20 cellular contexts compared by ENCODE assay signal in the genomic region with DNA sequence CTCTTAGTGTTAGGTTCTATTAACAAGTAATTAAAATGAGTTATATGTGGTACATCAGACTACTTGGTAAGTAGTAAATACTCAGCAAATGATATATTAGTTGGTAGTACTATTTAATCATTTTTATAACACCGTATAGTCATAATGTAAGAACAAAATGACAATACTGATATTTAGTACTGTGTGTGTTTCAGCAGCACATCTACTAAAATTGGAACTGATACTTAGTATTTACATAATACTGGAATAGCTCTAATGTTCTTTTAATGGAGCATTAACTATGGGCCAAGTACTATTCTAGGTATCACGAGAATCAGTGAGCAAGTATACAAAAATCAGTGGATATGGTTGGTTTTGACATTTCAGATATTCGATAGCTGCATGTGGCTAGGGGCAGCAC. TPM values are rescaled to one million over a fixed set of nuclear protein-coding genes. Genes with fewer than 3 reads are reported as not detected.
DNase-seq lines count a peak whose midpoint lies in the region; ATAC-seq, FAIRE-seq and TF ChIP-seq lines count a peak whose summit lies in the region.
"Had no signal": no experiment of that assay in that cellular context is flagged by ENCODE, and none has a peak within 500 bp of the region (broad histone marks: within the 10 kb centered on the region; RNA-seq: fewer than 3 reads in every experiment).

No MANE protein-coding gene starts in this region.

- H2BK5ac ChIP-seq in H9 (ENCODE audit: insufficient read length, low read length) = no peak overlapping the region

- no peak overlapping the region for H4K8ac ChIP-seq in H9 (replicated peaks; ENCODE audit: insufficient read length, low read depth, low read length)

- no CpG with 5 or more reads among the region's 3 CpGs for WGBS in H9 (ENCODE audit: extremely low coverage, insufficient read length, low lambda C conversion rate)
- WGBS in thyroid gland, 2 donors = 90 to 93% methylated on average over 3 of the region's 3 CpGs

- H3K4ac ChIP-seq in H9 (ENCODE audit: low read depth, low read length) = no peak overlapping the region

- peaks cover 60% of the 10 kb centered on the region for H3K4me1 Mint-ChIP-seq in activated T-cell treated with anti-CD3 and anti-CD28 coated beads, Interleukin-2, amount 50 U/mL, for 72 hours (ENCODE audit: low read depth)
- H3K4me1 Mint-ChIP-seq in H9 = peaks cover 32 to 37% of the 10 kb centered on the region in 2 experiments
- peaks cover 46% of the 10 kb centered on the region for H3K4me1 Mint-ChIP-seq in activated T-helper 1 cell treated with anti-CD3 and anti-CD28 coated beads, Interleukin-12 subunit alpha, Interleukin-12 subunit beta, Interleukin-2, Interleukin-4 antibody, amounts not matched to agents 30 ng/mL and 10 ng/mL and 1 ng/mL, durations not matched to agents 14 hours and 24 hours and 36 hours (ENCODE audit: low read depth)
- peaks cover 29% of the 10 kb centered on the region for H3K4me1 Mint-ChIP-seq in neural crest cell

- H3K23me2 ChIP-seq in H9 (ENCODE audit: insufficient read length, low read depth, low read length, poor library complexity, severe bottlenecking) = peaks cover 17% of the 10 kb centered on the region

- H3K79me1 ChIP-seq in H9 (ENCODE audit: insufficient read depth, low read depth, low read length, poor library complexity, severe bottlenecking) = peaks cover 5% of the 10 kb centered on the region

- H3K36me3 Mint-ChIP-seq in activated T-cell treated with anti-CD3 and anti-CD28 coated beads, Interleukin-2, amount 50 U/mL, for 72 hours (ENCODE audit: insufficient read depth in 2 of 2) = peaks cover 7 to 35% of the 10 kb centered on the region in 2 donors
- H3K36me3 Mint-ChIP-seq in H9 (ENCODE audit: insufficient read depth in 1 of 3, low read depth in 3 of 3) (peaks cover 44 to 70% (median 63%) of the 10 kb centered on the region in 3 experiments), neural crest cell (ENCODE audit: low read depth) (peaks cover 26% of the 10 kb centered on the region)
- peaks cover 45% of the 10 kb centered on the region for H3K36me3 Mint-ChIP-seq in activated T-helper 1 cell treated with anti-CD3 and anti-CD28 coated beads, Interleukin-12 subunit alpha, Interleukin-12 subunit beta, Interleukin-2, Interleukin-4 antibody, amounts not matched to agents 30 ng/mL and 10 ng/mL and 1 ng/mL, durations not matched to agents 14 hours and 24 hours and 36 hours (ENCODE audit: low read depth)

- no peaks in the 10 kb centered on the region for H4K20me1 ChIP-seq in H9 (ENCODE audit: control insufficient read depth, insufficient read depth, insufficient read length)

- H3K4me3 ChIP-seq in thyroid gland (replicated peaks in 1 of 3) = no peak overlapping the region
- H3K4me3 ChIP-seq in kidney (ENCODE audit: low read length in 2 of 2) = no peak overlapping the region
- H3K4me3 ChIP-seq: hepatocyte, SJCRH30 had no signal

- H3K56ac ChIP-seq in H9 (ENCODE audit: insufficient read length, low read depth, low read length) = no peak overlapping the region

- H2BK120ac ChIP-seq in H9 (ENCODE audit: low read depth, low read length, poor library complexity, severe bottlenecking) = no peak overlapping the region

- H3K14ac ChIP-seq in H9 (ENCODE audit: insufficient read depth, low read length) = no peak overlapping the region

- peak overlapping the region; percentile 97 for H3K27ac Mint-ChIP-seq in activated T-cell treated with anti-CD3 and anti-CD28 coated beads, Interleukin-2, amount 50 U/mL, for 72 hours
- H3K27ac Mint-ChIP-seq in H9 = peak overlapping the region; percentile 68 to 99 (median 83); a peak in 4 of 7 replicates
- H3K27ac Mint-ChIP-seq in activated T-helper 1 cell treated with anti-CD3 and anti-CD28 coated beads, Interleukin-12 subunit alpha, Interleukin-12 subunit beta, Interleukin-2, Interleukin-4 antibody, amounts not matched to agents 30 ng/mL and 10 ng/mL and 1 ng/mL, durations not matched to agents 14 hours and 24 hours and 36 hours = no peak overlapping the region
- H3K27ac Mint-ChIP-seq in neural crest cell (ENCODE audit: unreplicated experiment) = no peak overlapping the region

- H3K9ac ChIP-seq in H9 (ENCODE audit: extremely low read depth, insufficient read length, low read length) (no peak overlapping the region), kidney (ENCODE audit: low read length in 2 of 2) (no peak overlapping the region)

- H3K4me1 ChIP-seq in H9 (ENCODE audit: insufficient read depth, low read length) = peaks cover 15% of the 10 kb centered on the region
- peaks cover 12 to 26% of the 10 kb centered on the region in 2 donors for H3K4me1 ChIP-seq in thyroid gland
- H3K4me1 ChIP-seq in kidney (ENCODE audit: control insufficient read depth in 1 of 2, insufficient read depth in 1 of 2, low read depth in 1 of 2, low read length in 2 of 2) = peaks cover 13 to 18% of the 10 kb centered on the region in 2 donors

- H3K27ac ChIP-seq in H9 (ENCODE audit: insufficient read length, low read depth, low read length) (peak overlapping the region; percentile 43), thyroid gland (no peak overlapping the region), kidney (ENCODE audit: low read depth in 2 of 2, low read length in 2 of 2) (no peak overlapping the region)
- H3K27ac ChIP-seq: hepatocyte, SJCRH30 had no signal

- no peaks in the 10 kb centered on the region for H3K27me3 ChIP-seq in H9 (ENCODE audit: insufficient read depth, low read length)
- no peaks in the 10 kb centered on the region for H3K27me3 ChIP-seq in thyroid gland
- H3K27me3 ChIP-seq: hepatocyte, SJCRH30 had no signal

- no peak for TF ChIP-seq CTCF in H9 (conservative IDR thresholded peaks at IDR 0.05)
- TF ChIP-seq CTCF in neural crest cell (conservative IDR thresholded peaks at IDR 0.05) = no peak
- TF ChIP-seq CTCF in thyroid gland (IDR thresholded peaks at IDR 0.05) = no peak
- TF ChIP-seq CTCF in kidney (IDR thresholded peaks at IDR 0.05; ENCODE audit: borderline replicate concordance, extremely low read depth, insufficient read depth) = no peak

- H3K4me3 Mint-ChIP-seq in activated T-cell treated with anti-CD3 and anti-CD28 coated beads, Interleukin-2, amount 50 U/mL, for 72 hours = peak overlapping the region; percentile 10 to 97
- H3K4me3 Mint-ChIP-seq in H9 = peak overlapping the region in 1 of 2 experiments; percentile 93; a peak in 1 of 5 replicates
- H3K4me3 Mint-ChIP-seq in activated T-helper 1 cell treated with anti-CD3 and anti-CD28 coated beads, Interleukin-12 subunit alpha, Interleukin-12 subunit beta, Interleukin-2, Interleukin-4 antibody, amounts not matched to agents 30 ng/mL and 10 ng/mL and 1 ng/mL, durations not matched to agents 14 hours and 24 hours and 36 hours = peak overlapping the region; percentile 98
- peak overlapping the region; percentile 97 for H3K4me3 Mint-ChIP-seq in neural crest cell

- H2BK15ac ChIP-seq in H9 (ENCODE audit: low read depth, low read length) = no peak overlapping the region

- H3K4me2 ChIP-seq in H9 (ENCODE audit: insufficient read depth, insufficient read length, low read length) = peak overlapping the region; percentile 99

- no peak overlapping the region for H2AFZ ChIP-seq in H9 (ENCODE audit: low read length)
- H2AFZ ChIP-seq: hepatocyte had no signal

- no peak overlapping the region for H3K18ac ChIP-seq in H9 (ENCODE audit: insufficient read length, low read depth, low read length)

- no peak overlapping the region for H2BK12ac ChIP-seq in H9 (ENCODE audit: insufficient read length, low read depth, low read length)

- no peaks in the 10 kb centered on the region for H3K9me3 Mint-ChIP-seq in activated T-cell treated with anti-CD3 and anti-CD28 coated beads, Interleukin-2, amount 50 U/mL, for 72 hours
- H3K9me3 Mint-ChIP-seq in H9 = no peaks in the 10 kb centered on the region; a peak in 1 of 5 replicates
- H3K9me3 Mint-ChIP-seq in activated T-helper 1 cell treated with anti-CD3 and anti-CD28 coated beads, Interleukin-12 subunit alpha, Interleukin-12 subunit beta, Interleukin-2, Interleukin-4 antibody, amounts not matched to agents 30 ng/mL and 10 ng/mL and 1 ng/mL, durations not matched to agents 14 hours and 24 hours and 36 hours = no peaks in the 10 kb centered on the region
- no peaks in the 10 kb centered on the region for H3K9me3 Mint-ChIP-seq in neural crest cell

- H3K23ac ChIP-seq in H9 (ENCODE audit: insufficient read length, low read depth, low read length) = no peak overlapping the region

- H3T11ph ChIP-seq in H9 (ENCODE audit: low read length) = no peak overlapping the region

- no peak for TF ChIP-seq POLR2A in thyroid gland (IDR thresholded peaks at IDR 0.05)

- DNase-seq in activated T-cell treated with anti-CD3 and anti-CD28 coated beads, Interleukin-2, amount 50 U/mL, for 72 hours = no peak
- no peak for DNase-seq in activated T-cell treated with anti-CD3 and anti-CD28 coated beads, Interleukin-2, amount 50 U/mL, for 1 hour
- DNase-seq in H9 = no peak
- DNase-seq in activated T-helper 1 cell treated with anti-CD3 and anti-CD28 coated beads, Interleukin-12 subunit alpha, Interleukin-12 subunit beta, Interleukin-2, Interleukin-4 antibody, amounts not matched to agents 30 ng/mL and 10 ng/mL and 1 ng/mL, durations not matched to agents 14 hours and 24 hours and 36 hours (ENCODE audit: low spot score) = no peak
- DNase-seq in neural crest cell (ENCODE audit: low read depth, low spot score) = no peak
- no peak for DNase-seq in thyroid gland
- DNase-seq in NCI-H1092 (lab: John Stamatoyannopoulos, UW) = no peak
- no peak for DNase-seq in kidney
- DNase-seq: activated CD4-positive, alpha-beta T cell treated with anti-CD3 and anti-CD28 coated beads for 4 hours; anterior cingulate cortex; DND-41; IMR-90; kidney glomerular epithelial cell; NCI-H2081; NCI-H510A treated with DMSO at 0.1 percent for 48 hours; OCI-M1; SJCRH30 had no signal

- no peaks in the 10 kb centered on the region for H3K9me3 ChIP-seq in H9 (ENCODE audit: control insufficient read depth, low read depth, low read length)
- H3K9me3 ChIP-seq in thyroid gland = no peaks in the 10 kb centered on the region
- no peaks in the 10 kb centered on the region for H3K9me3 ChIP-seq in kidney (ENCODE audit: control insufficient read depth in 1 of 2, low read length in 2 of 2)
- H3K9me3 ChIP-seq: SJCRH30 had no signal

- H4K5ac ChIP-seq in H9 (ENCODE audit: insufficient read length, low read depth, low read length) = no peak overlapping the region

- no peak overlapping the region for H2AK5ac ChIP-seq in H9 (ENCODE audit: insufficient read length, low read length)

- H3K36me3 ChIP-seq in thyroid gland (no peaks in the 10 kb centered on the region), kidney (ENCODE audit: control insufficient read depth in 1 of 2, insufficient read depth in 2 of 2, low read length in 2 of 2) (peaks cover 3 to 20% of the 10 kb centered on the region in 2 donors)

- no peak for FAIRE-seq in kidney (lab: Jason Lieb, UNC)

- H3K79me2 ChIP-seq in H9 (ENCODE audit: insufficient read depth, low read length) = peaks cover 9% of the 10 kb centered on the region; the same call in 1 of the 2 replicates

- no peak overlapping the region for H4K91ac ChIP-seq in H9 (ENCODE audit: insufficient read length, low read depth, low read length)

- no peaks in the 10 kb centered on the region for H3K27me3 Mint-ChIP-seq in activated T-cell treated with anti-CD3 and anti-CD28 coated beads, Interleukin-2, amount 50 U/mL, for 72 hours (ENCODE audit: low read depth)
- H3K27me3 Mint-ChIP-seq in H9 (ENCODE audit: low read depth) (peaks cover 3% of the 10 kb centered on the region; the same call in 1 of the 2 replicates), neural crest cell (ENCODE audit: low read depth) (peaks cover 6% of the 10 kb centered on the region)
- no peaks in the 10 kb centered on the region for H3K27me3 Mint-ChIP-seq in activated T-helper 1 cell treated with anti-CD3 and anti-CD28 coated beads, Interleukin-12 subunit alpha, Interleukin-12 subunit beta, Interleukin-2, Interleukin-4 antibody, amounts not matched to agents 30 ng/mL and 10 ng/mL and 1 ng/mL, durations not matched to agents 14 hours and 24 hours and 36 hours (ENCODE audit: insufficient read depth)

- intact Hi-C loops in activated T-helper 1 cell treated with anti-CD3 and anti-CD28 coated beads, Interleukin-12 subunit alpha, Interleukin-12 subunit beta, Interleukin-2, Interleukin-4 antibody, amounts not matched to agents 30 ng/mL and 10 ng/mL and 1 ng/mL, durations not matched to agents 14 hours and 24 hours and 36 hours (cut with micrococcal nuclease) = no loop called here
- intact Hi-C loops in thyroid gland (cut with DNase I) = loop anchor here (5.0 kb wide), 1 partner anchor 146 kb away; a partner anchor contains a TSS
- intact Hi-C loops in kidney (cut with DNase I) = no loop called here

- no peak overlapping the region for H2BK20ac ChIP-seq in H9 (ENCODE audit: low read depth, low read length, poor library complexity, severe bottlenecking)

- ATAC-seq in activated T-cell treated with anti-CD3 and anti-CD28 coated beads, Interleukin-2, amount 50 U/mL, for 72 hours (replicated peaks in 1 of 2) = no peak

RNA-seq across cellular contexts. Expression of a gene that starts 35.3 kb away (rescaled TPM):
- under 1 TPM in 1 of 2 donors, not detected in 1; 0.09 TPM for total RNA-seq in activated T-cell treated with anti-CD3 and anti-CD28 coated beads, Interleukin-2, amount 50 U/mL, for 72 hours
- total RNA-seq in H9 (2021) = 14.4 and 15.5 TPM in 2 replicates
- 0.05 TPM in 1 of 2 replicates, not detected in the other for total RNA-seq in activated T-helper 1 cell treated with anti-CD3 and anti-CD28 coated beads, Interleukin-12 subunit alpha, Interleukin-12 subunit beta, Interleukin-2, Interleukin-4 antibody, amounts not matched to agents 30 ng/mL and 10 ng/mL and 1 ng/mL, durations not matched to agents 14 hours and 24 hours and 36 hours
- 3.2 and 3.3 TPM in 2 replicates for total RNA-seq in neural crest cell
- total RNA-seq in thyroid gland = 1 to 10 TPM in 2 of 4 donors, under 1 TPM in 2; 0.67 to 1.2 (median 0.90) TPM
- total RNA-seq in kidney = 1.8 TPM
- 4.2 TPM for polyA plus RNA-seq in kidney (ENCODE audit: insufficient read depth, low read depth, low replicate concordance)
- total RNA-seq: IMR-90; mesenteric fat pad; T-helper 2 cell treated with Interferon-gamma antibody and Interleukin-4, amounts not matched to agents 100 ng/mL and 5 ng/mL, for 36 hours had no signal
- polyA plus RNA-seq: IMR-90 had no signal

RNA-seq across cellular contexts. Expression of a gene that starts 56.8 kb away (rescaled TPM):
- 1 to 10 TPM; 4.9 to 8.5 TPM for total RNA-seq in activated T-cell treated with anti-CD3 and anti-CD28 coated beads, Interleukin-2, amount 50 U/mL, for 72 hours
- total RNA-seq in H9 (2021) = 53.6 and 59.8 TPM in 2 replicates
- total RNA-seq in activated T-helper 1 cell treated with anti-CD3 and anti-CD28 coated beads, Interleukin-12 subunit alpha, Interleukin-12 subunit beta, Interleukin-2, Interleukin-4 antibody, amounts not matched to agents 30 ng/mL and 10 ng/mL and 1 ng/mL, durations not matched to agents 14 hours and 24 hours and 36 hours = 9.9 and 10.1 TPM in 2 replicates
- total RNA-seq in neural crest cell = 34.0 and 41.1 TPM in 2 replicates
- total RNA-seq in thyroid gland = 10 to 100 TPM; 10.8 to 17.6 (median 14.2) TPM
- 16.9 TPM for total RNA-seq in kidney
- 8.2 TPM for polyA plus RNA-seq in kidney (ENCODE audit: insufficient read depth, low read depth, low replicate concordance)

Comparison
In these comparisons a context has a peak if more than half of its experiments do, and no peak if none do; other contexts are left out.
1. H3K27ac Mint-ChIP-seq: peak in activated T-cell treated with anti-CD3 and anti-CD28 coated beads, Interleukin-2, amount 50 U/mL, for 72 hours (single experiment) and H9 (3 of 3); none in activated T-helper 1 cell treated with anti-CD3 and anti-CD28 coated beads, Interleukin-12 subunit alpha, Interleukin-12 subunit beta, Interleukin-2, Interleukin-4 antibody, amounts not matched to agents 30 ng/mL and 10 ng/mL and 1 ng/mL, durations not matched to agents 14 hours and 24 hours and 36 hours (single experiment) and neural crest cell (single experiment).